ENCODE assay signal across 22 cellular contexts in the genomic region with DNA sequence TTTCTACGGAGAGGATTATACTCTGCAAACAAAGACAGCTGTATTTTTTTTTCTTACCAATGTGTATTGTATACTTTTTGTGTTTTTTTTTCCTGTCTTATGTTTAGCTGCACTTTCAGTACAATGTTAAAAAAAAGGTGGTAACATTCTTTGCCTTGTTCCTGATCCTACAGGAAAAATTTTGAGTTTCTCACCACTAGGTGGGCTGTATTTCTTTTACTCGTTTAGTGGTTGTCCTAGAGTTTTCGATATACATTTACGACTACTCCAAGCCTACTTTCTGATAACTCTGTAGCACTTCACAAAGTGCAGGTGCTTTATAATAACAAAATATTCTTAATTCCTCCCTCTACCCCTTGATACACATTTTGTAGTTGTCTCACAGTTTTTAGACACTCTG.
DNase-seq lines count a peak whose midpoint lies in the region; ATAC-seq and TF ChIP-seq lines count a peak whose summit lies in the region.
"Had no signal": no experiment of that assay in that cellular context is flagged by ENCODE, and none has a peak within 500 bp of the region (broad histone marks: within the 10 kb centered on the region; RNA-seq: fewer than 3 reads in every experiment).

No MANE protein-coding gene starts in this region.

- no peak overlapping the region for H3K14ac ChIP-seq in H9 (ENCODE audit: insufficient read depth, low read length)

- no peak for DNase-seq in H9
- no peak for DNase-seq in Panc1 (ENCODE audit: low read depth, low spot score)
- no peak for DNase-seq in epithelial cell of proximal tubule (ENCODE audit: low read depth)
- DNase-seq in type B pancreatic cell (ENCODE audit: extremely low spot score, unreplicated experiment): no peak
- no peak for DNase-seq in OCI-M2 (lab: John Stamatoyannopoulos, UW; ENCODE audit: unreplicated experiment)
- DNase-seq in effector CD8-positive, alpha-beta T cell (lab: John Stamatoyannopoulos, UW): no peak
- DNase-seq in putamen (ENCODE audit: low spot score): no peak
- DNase-seq: AML-193; CD4-positive, alpha-beta memory T cell; COR-L47; DMS53; Kasumi-1; NCI-H1092 treated with DMSO at 0.1 percent for 48 hours; NCI-H1436; NCI-H187; NCI-H2081 treated with DMSO at 0.1 percent for 48 hours; NCI-H2171 treated with DMSO at 0.1 percent for 48 hours; NCI-H446; NCI-H524 treated with DMSO at 0.1 percent for 48 hours; NCI-H774 had no signal

- H3K9ac ChIP-seq in H9 (ENCODE audit: extremely low read depth, insufficient read length, low read length): no peak overlapping the region
- H3K9ac ChIP-seq: BLaER1 treated with 17β-estradiol and CSF1 and Interleukin-3, amounts not matched to agents 10 nM and 100 nM had no signal

- H2BK5ac ChIP-seq in H9 (ENCODE audit: insufficient read length, low read length): no peak overlapping the region

- no peak overlapping the region for H3K4me3 Mint-ChIP-seq in H9
- H3K4me3 Mint-ChIP-seq in type B pancreatic cell: no peak overlapping the region
- H3K4me3 Mint-ChIP-seq: CD4-positive, alpha-beta memory T cell had no signal

- H4K91ac ChIP-seq in H9 (ENCODE audit: insufficient read length, low read depth, low read length): no peak overlapping the region

- TF ChIP-seq CTCF in H9 (conservative IDR thresholded peaks at IDR 0.05): peak; percentile 61
- TF ChIP-seq CTCF in Panc1 (IDR thresholded peaks at IDR 0.05): 0 out of 2 replicates have a peak, but pooled peaks have one; percentile 4
- TF ChIP-seq CTCF in epithelial cell of proximal tubule (conservative IDR thresholded peaks at IDR 0.05; ENCODE audit: low read depth, low read length): peak; percentile 19
- TF ChIP-seq CTCF in type B pancreatic cell (conservative IDR thresholded peaks at IDR 0.05): peak; percentile 56

- H4K8ac ChIP-seq in H9 (replicated peaks; ENCODE audit: insufficient read length, low read depth, low read length): no peak overlapping the region

- no peaks in the 10 kb centered on the region for H3K4me1 ChIP-seq in H9 (ENCODE audit: insufficient read depth, low read length)
- no peaks in the 10 kb centered on the region for H3K4me1 ChIP-seq in Panc1 (ENCODE audit: control insufficient read depth, insufficient read depth, low read length)
- H3K4me1 ChIP-seq: A549; BLaER1 treated with 17β-estradiol and CSF1 and Interleukin-3, amounts not matched to agents 10 nM and 100 nM had no signal

- peaks cover 7 to 8% of the 10 kb centered on the region in 2 experiments; a peak in 4 of 5 replicates for H3K9me3 Mint-ChIP-seq in H9
- no peaks in the 10 kb centered on the region for H3K9me3 Mint-ChIP-seq in type B pancreatic cell

- H3K4me1 Mint-ChIP-seq in H9: peaks cover 3 to 6% of the 10 kb centered on the region in 2 experiments; a peak in 1 of 4 replicates
- no peaks in the 10 kb centered on the region for H3K4me1 Mint-ChIP-seq in type B pancreatic cell (ENCODE audit: unreplicated experiment)
- H3K4me1 Mint-ChIP-seq: CD4-positive, alpha-beta memory T cell had no signal

- H3K27ac Mint-ChIP-seq in H9 (no peak overlapping the region), type B pancreatic cell (no peak overlapping the region)
- H3K27ac Mint-ChIP-seq: CD4-positive, alpha-beta memory T cell had no signal

- no peak overlapping the region for H3K27ac ChIP-seq in H9 (ENCODE audit: insufficient read length, low read depth, low read length)
- no peak overlapping the region for H3K27ac ChIP-seq in Panc1 (ENCODE audit: low read length)
- H3K27ac ChIP-seq: A549; BLaER1 treated with 17β-estradiol and CSF1 and Interleukin-3, amounts not matched to agents 10 nM and 100 nM had no signal

- no peak overlapping the region for H2AFZ ChIP-seq in H9 (ENCODE audit: low read length)

- no peak overlapping the region for H2BK12ac ChIP-seq in H9 (ENCODE audit: insufficient read length, low read depth, low read length)

- H3K36me3 ChIP-seq in Panc1 (ENCODE audit: control insufficient read depth, insufficient read depth, low read length): no peaks in the 10 kb centered on the region
- H3K36me3 ChIP-seq: BLaER1 treated with 17β-estradiol and CSF1 and Interleukin-3, amounts not matched to agents 10 nM and 100 nM had no signal

- no peaks in the 10 kb centered on the region for H3K79me1 ChIP-seq in H9 (ENCODE audit: insufficient read depth, low read depth, low read length, poor library complexity, severe bottlenecking)

- no peaks in the 10 kb centered on the region for H4K20me1 ChIP-seq in H9 (ENCODE audit: control insufficient read depth, insufficient read depth, insufficient read length)
- H4K20me1 ChIP-seq: BLaER1 treated with 17β-estradiol and CSF1 and Interleukin-3, amounts not matched to agents 10 nM and 100 nM had no signal

- H3K23ac ChIP-seq in H9 (ENCODE audit: insufficient read length, low read depth, low read length): no peak overlapping the region

- no peak overlapping the region for H4K5ac ChIP-seq in H9 (ENCODE audit: insufficient read length, low read depth, low read length)

- no peak overlapping the region for H2BK120ac ChIP-seq in H9 (ENCODE audit: low read depth, low read length, poor library complexity, severe bottlenecking)

- H2BK20ac ChIP-seq in H9 (ENCODE audit: low read depth, low read length, poor library complexity, severe bottlenecking): no peak overlapping the region

- H3K18ac ChIP-seq in H9 (ENCODE audit: insufficient read length, low read depth, low read length): no peak overlapping the region

- H3K27me3 Mint-ChIP-seq in H9 (ENCODE audit: low read depth): no peaks in the 10 kb centered on the region
- H3K27me3 Mint-ChIP-seq in type B pancreatic cell: peaks cover 8% of the 10 kb centered on the region
- H3K27me3 Mint-ChIP-seq: CD4-positive, alpha-beta memory T cell had no signal

- POLR2A ChIA-PET in Panc1 (lab: Charles Lee): no interaction called here

- H3K9me3 ChIP-seq in H9 (ENCODE audit: control insufficient read depth, low read depth, low read length): no peaks in the 10 kb centered on the region
- H3K9me3 ChIP-seq in Panc1 (ENCODE audit: control insufficient read depth, insufficient read depth, low read depth, low read length): no peaks in the 10 kb centered on the region

- WGBS in H9 (ENCODE audit: extremely low coverage, insufficient read length, low lambda C conversion rate): no CpG with 5 or more reads among the region's 4 CpGs

- BruUV-seq in Panc1 (replicated peaks; lab: Mats Ljungman, UMichigan): no TSS peak

- in situ Hi-C loops in Panc1 (cut with HindIII; ENCODE audit: low pct_unique_long_range_greater_than_20kb, low sequenced_read_pairs): no loop called here

- H3K4me2 ChIP-seq in H9 (ENCODE audit: insufficient read depth, insufficient read length, low read length): no peak overlapping the region
- H3K4me2 ChIP-seq: A549; BLaER1 treated with 17β-estradiol and CSF1 and Interleukin-3, amounts not matched to agents 10 nM and 100 nM had no signal

- H3K27me3 ChIP-seq in H9 (ENCODE audit: insufficient read depth, low read length) (no peaks in the 10 kb centered on the region), Panc1 (ENCODE audit: control insufficient read depth, insufficient read depth, low read length) (no peaks in the 10 kb centered on the region; the same call in 1 of the 2 replicates)
- H3K27me3 ChIP-seq: BLaER1 treated with 17β-estradiol and CSF1 and Interleukin-3, amounts not matched to agents 10 nM and 100 nM had no signal

- no peak overlapping the region for H2AK5ac ChIP-seq in H9 (ENCODE audit: insufficient read length, low read length)

- H2BK15ac ChIP-seq in H9 (ENCODE audit: low read depth, low read length): no peak overlapping the region

- H3K4me3 ChIP-seq in Panc1 (ENCODE audit: low read depth in 2 of 2, low read length in 2 of 2) (no peak overlapping the region), epithelial cell of proximal tubule (ENCODE audit: low read depth, low read length) (no peak overlapping the region)
- H3K4me3 ChIP-seq: A549; BLaER1 treated with 17β-estradiol and CSF1 and Interleukin-3, amounts not matched to agents 10 nM and 100 nM had no signal

- H3K36me3 Mint-ChIP-seq in H9 (ENCODE audit: insufficient read depth in 1 of 3, low read depth in 3 of 3) (no peaks in the 10 kb centered on the region; a peak in 2 of 7 replicates), type B pancreatic cell (no peaks in the 10 kb centered on the region)
- H3K36me3 Mint-ChIP-seq: CD4-positive, alpha-beta memory T cell had no signal

- intact Hi-C loops in Panc1 (cut with micrococcal nuclease; ENCODE audit: unreplicated experiment): no loop called here

- H3K23me2 ChIP-seq in H9 (ENCODE audit: insufficient read length, low read depth, low read length, poor library complexity, severe bottlenecking): no peaks in the 10 kb centered on the region

- CTCF ChIA-PET in Panc1 (lab: Charles Lee): interaction anchor here (0.5 to 0.6 kb wide), 2 partner anchors 98 to 368 kb away, joined by 3 to 5 read pairs; no protein-coding TSS in a partner anchor

- H3T11ph ChIP-seq in H9 (ENCODE audit: low read length): no peak overlapping the region

- no peak for ATAC-seq in Panc1
- ATAC-seq: A549 had no signal

- no peak overlapping the region for H3K4ac ChIP-seq in H9 (ENCODE audit: low read depth, low read length)

- no peak overlapping the region for H3K56ac ChIP-seq in H9 (ENCODE audit: insufficient read length, low read depth, low read length)

- H3K79me2 ChIP-seq in H9 (ENCODE audit: insufficient read depth, low read length): no peaks in the 10 kb centered on the region

Comparison
In these comparisons a context has a peak if more than half of its experiments do, and no peak if none do; other contexts are left out.
1. CTCF ChIP-seq: peak in every context shown above with its lines; median percentile 61 in H9; 56 in type B pancreatic cell; 19 in epithelial cell of proximal tubule; 4 in Panc1.